Comparison of ENCODE assay signal across 12 cellular contexts in genomic region chr2:165825041-165825440, GRCh38.
A peak's percentile ranks its signal among the peaks of the same experiment; 100 is the strongest.
DNase-seq lines count a peak whose midpoint lies in the region; ATAC-seq and TF ChIP-seq lines count a peak whose summit lies in the region.
"Had no signal": no experiment of that assay in that cellular context is flagged by ENCODE, and none has a peak within 500 bp of the region (broad histone marks: within the 10 kb centered on the region; RNA-seq: fewer than 3 reads in every experiment).

No MANE protein-coding gene starts in this region.

- H3K9me3 Mint-ChIP-seq in activated naive CD8-positive, alpha-beta T cell treated with anti-CD3 and anti-CD28 coated beads, Interleukin-2, amount 50 U/mL, for 24 hours: no peaks in the 10 kb centered on the region

- TF ChIP-seq CTCF in AG10803 (conservative IDR thresholded peaks at IDR 0.05; ENCODE audit: low read length) (no peak), GM13977 (IDR thresholded peaks at IDR 0.05; ENCODE audit: extremely low read depth, insufficient read depth, missing control alignments) (no peak)

- H3K36me3 Mint-ChIP-seq in activated naive CD8-positive, alpha-beta T cell treated with anti-CD3 and anti-CD28 coated beads, Interleukin-2, amount 50 U/mL, for 24 hours (ENCODE audit: low read depth): no peaks in the 10 kb centered on the region

- H3K4me3 Mint-ChIP-seq in activated naive CD8-positive, alpha-beta T cell treated with anti-CD3 and anti-CD28 coated beads, Interleukin-2, amount 50 U/mL, for 24 hours: no peak overlapping the region
- H3K4me3 Mint-ChIP-seq: B cell had no signal

- no peaks in the 10 kb centered on the region for H3K4me1 Mint-ChIP-seq in activated naive CD8-positive, alpha-beta T cell treated with anti-CD3 and anti-CD28 coated beads, Interleukin-2, amount 50 U/mL, for 24 hours
- H3K4me1 Mint-ChIP-seq: B cell had no signal

- H3K4me3 ChIP-seq in AG10803 (ENCODE audit: low read length): no peak overlapping the region
- H3K4me3 ChIP-seq: upper lobe of left lung had no signal

- DNase-seq in AG10803 (ENCODE audit: low read depth) (peak; percentile 11), NCI-H774 (lab: John Stamatoyannopoulos, UW) (peak; percentile 26), fibroblast of peridontal ligament (ENCODE audit: extremely low read depth) (peak; percentile 56), GM13977 (ENCODE audit: low spot score) (no peak), islet precursor cell (no peak)
- no peak for DNase-seq in activated naive CD8-positive, alpha-beta T cell treated with anti-CD3 and anti-CD28 coated beads, Interleukin-2, amount 50 U/mL, for 24 hours
- DNase-seq: KBM-7, T-helper 9 cell had no signal

- TF ChIP-seq EP300 in Ishikawa (IDR thresholded peaks at IDR 0.05; ENCODE audit: borderline replicate concordance): no peak

- in situ Hi-C loops in GM13977 (cut with MboI; ENCODE audit: low pct_unique_long_range_greater_than_20kb, low sequenced_read_pairs, unreplicated experiment): no loop called here

- H3K27me3 Mint-ChIP-seq in activated naive CD8-positive, alpha-beta T cell treated with anti-CD3 and anti-CD28 coated beads, Interleukin-2, amount 50 U/mL, for 24 hours: peaks cover 11% of the 10 kb centered on the region
- H3K27me3 Mint-ChIP-seq: B cell had no signal

- no peak for ATAC-seq in HG02840 (IDR thresholded peaks at IDR 0.05; ENCODE audit: low FRiP score, unreplicated experiment)
- no peak for ATAC-seq in activated naive CD8-positive, alpha-beta T cell treated with anti-CD3 and anti-CD28 coated beads, Interleukin-2, amount 50 U/mL, for 24 hours

- TF ChIP-seq RAD21 in Ishikawa (IDR thresholded peaks at IDR 0.05; ENCODE audit: low read depth): no peak

- H3K27ac Mint-ChIP-seq in activated naive CD8-positive, alpha-beta T cell treated with anti-CD3 and anti-CD28 coated beads, Interleukin-2, amount 50 U/mL, for 24 hours: no peak overlapping the region
- H3K27ac Mint-ChIP-seq: B cell had no signal

TF ChIP-seq in Ishikawa, 13 proteins besides CTCF, POLR2A, EP300 and RAD21:
- TF ChIP-seq NFIC (IDR thresholded peaks at IDR 0.05) (peak; percentile 95), CREB1 (IDR thresholded peaks at IDR 0.05; ENCODE audit: low read depth) (no peak)
- TF ChIP-seq, protein P1, sequence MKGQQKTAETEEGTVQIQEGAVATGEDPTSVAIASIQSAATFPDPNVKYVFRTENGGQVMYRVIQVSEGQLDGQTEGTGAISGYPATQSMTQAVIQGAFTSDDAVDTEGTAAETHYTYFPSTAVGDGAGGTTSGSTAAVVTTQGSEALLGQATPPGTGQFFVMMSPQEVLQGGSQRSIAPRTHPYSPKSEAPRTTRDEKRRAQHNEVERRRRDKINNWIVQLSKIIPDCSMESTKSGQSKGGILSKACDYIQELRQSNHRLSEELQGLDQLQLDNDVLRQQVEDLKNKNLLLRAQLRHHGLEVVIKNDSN (IDR thresholded peaks at IDR 0.05): no peak
TF ChIP-seq in Ishikawa: peak in this region for 1.

Comparison
In these comparisons a context has a peak if more than half of its experiments do, and no peak if none do; other contexts are left out.
1. DNase-seq: peak in AG10803 (single experiment), NCI-H774 (single experiment) and fibroblast of peridontal ligament (single experiment); none in GM13977 (single experiment), activated naive CD8-positive, alpha-beta T cell treated with anti-CD3 and anti-CD28 coated beads, Interleukin-2, amount 50 U/mL, for 24 hours (single experiment) and islet precursor cell (single experiment).